Comparison of ENCODE assay signal across 28 cellular contexts in genomic region chr2:51409920-51410319, GRCh38.
"Had no signal": no experiment of that assay in that cellular context is flagged by ENCODE, and none has a peak within 500 bp of the region (broad histone marks: within the 10 kb centered on the region; RNA-seq: fewer than 3 reads in every experiment).

No MANE protein-coding gene starts in this region.

- H3K4me1 Mint-ChIP-seq: activated CD4-positive, alpha-beta memory T cell treated with anti-CD3 and anti-CD28 coated beads, Interleukin-2, amount 10 ng/mL, durations not matched to agents 7 days and 5 days; activated CD4-positive, alpha-beta T cell treated with anti-CD3 and anti-CD28 coated beads, Interleukin-2, amount 10 ng/mL, durations not matched to agents 7 days and 5 days; activated naive CD4-positive, alpha-beta T cell treated with anti-CD3 and anti-CD28 coated beads, Interleukin-2, amount 10 ng/mL, durations not matched to agents 7 days and 5 days; activated naive CD8-positive, alpha-beta T cell treated with anti-CD3 and anti-CD28 coated beads, Interleukin-2, amount 10 ng/mL, durations not matched to agents 7 days and 5 days; T-helper 17 cell had no signal

- ATAC-seq: activated naive CD4-positive, alpha-beta T cell treated with anti-CD3 and anti-CD28 coated beads, Interleukin-2, amount 50 U/mL, for 72 hours; activated T-cell treated with anti-CD3 and anti-CD28 coated beads, Interleukin-2, amount 50 U/mL, for 72 hours; gastroesophageal sphincter; heart right ventricle; T-helper 17 cell had no signal

- H3K27me3 Mint-ChIP-seq: activated CD4-positive, alpha-beta memory T cell treated with anti-CD3 and anti-CD28 coated beads, Interleukin-2, amount 10 ng/mL, durations not matched to agents 7 days and 5 days; activated CD4-positive, alpha-beta T cell treated with anti-CD3 and anti-CD28 coated beads, Interleukin-2, amount 10 ng/mL, durations not matched to agents 7 days and 5 days; activated naive CD4-positive, alpha-beta T cell treated with anti-CD3 and anti-CD28 coated beads, Interleukin-2, amount 10 ng/mL, durations not matched to agents 7 days and 5 days; activated naive CD8-positive, alpha-beta T cell treated with anti-CD3 and anti-CD28 coated beads, Interleukin-2, amount 10 ng/mL, durations not matched to agents 7 days and 5 days; activated T-cell treated with anti-CD3 and anti-CD28 coated beads, Interleukin-2, amount 50 U/mL, for 24 hours; T-helper 17 cell had no signal

- H3K36me3 ChIP-seq: ascending aorta, esophagus squamous epithelium, gastroesophageal sphincter, heart right ventricle had no signal

- H2AFZ ChIP-seq: hepatocyte had no signal

- H3K4me3 ChIP-seq: ascending aorta, esophagus squamous epithelium, gastroesophageal sphincter, heart right ventricle, hepatocyte had no signal

- DNase-seq: activated CD4-positive, alpha-beta memory T cell treated with anti-CD3 and anti-CD28 coated beads, Interleukin-2, amount 10 ng/mL, durations not matched to agents 7 days and 5 days; activated CD4-positive, alpha-beta T cell treated with anti-CD3 and anti-CD28 coated beads for 1 hour; activated CD4-positive, alpha-beta T cell treated with anti-CD3 and anti-CD28 coated beads for 4 hours; activated CD4-positive, alpha-beta T cell treated with anti-CD3 and anti-CD28 coated beads, Interleukin-2, amount 10 ng/mL, durations not matched to agents 7 days and 5 days; activated CD4-positive, alpha-beta T cell treated with anti-CD3 and anti-CD28 coated beads, Interleukin-2, amount 50 U/mL, for 4 hours; activated CD8-positive, alpha-beta memory T cell treated with anti-CD3 and anti-CD28 coated beads, Interleukin-2, amount 50 U/mL, for 48 hours; activated gamma-delta T cell; activated naive CD4-positive, alpha-beta T cell; activated naive CD4-positive, alpha-beta T cell treated with anti-CD3 and anti-CD28 coated beads, Interleukin-2, amount 10 ng/mL, durations not matched to agents 7 days and 5 days; activated naive CD8-positive, alpha-beta T cell treated with anti-CD3 and anti-CD28 coated beads, Interleukin-2, amount 10 ng/mL, durations not matched to agents 7 days and 5 days; activated T-cell treated with anti-CD3 and anti-CD28 coated beads for 4 hours; activated T-cell treated with anti-CD3 and anti-CD28 coated beads, Interleukin-2, amount 50 U/mL, for 24 hours; activated T-cell treated with anti-CD3 and anti-CD28 coated beads, Interleukin-2, amount 50 U/mL, for 72 hours; caudate nucleus; cortex of kidney; dermis blood vessel endothelial cell; effector CD8-positive, alpha-beta T cell; esophagus squamous epithelium; foreskin melanocyte; heart right ventricle; T-helper 17 cell; T1000 had no signal

- H3K4me2 ChIP-seq: hepatocyte had no signal

- H3K36me3 Mint-ChIP-seq: activated naive CD4-positive, alpha-beta T cell treated with anti-CD3 and anti-CD28 coated beads, Interleukin-2, amount 10 ng/mL, durations not matched to agents 7 days and 5 days; activated naive CD4-positive, alpha-beta T cell treated with anti-CD3 and anti-CD28 coated beads, Interleukin-2, amount 50 U/mL, for 72 hours; activated naive CD8-positive, alpha-beta T cell treated with anti-CD3 and anti-CD28 coated beads, Interleukin-2, amount 10 ng/mL, durations not matched to agents 7 days and 5 days had no signal

- H3K79me2 ChIP-seq: hepatocyte had no signal

- H3K27ac Mint-ChIP-seq: activated CD4-positive, alpha-beta memory T cell treated with anti-CD3 and anti-CD28 coated beads, Interleukin-2, amount 10 ng/mL, durations not matched to agents 7 days and 5 days; activated CD4-positive, alpha-beta T cell treated with anti-CD3 and anti-CD28 coated beads, Interleukin-2, amount 10 ng/mL, durations not matched to agents 7 days and 5 days; activated naive CD4-positive, alpha-beta T cell treated with anti-CD3 and anti-CD28 coated beads, Interleukin-2, amount 10 ng/mL, durations not matched to agents 7 days and 5 days; activated naive CD4-positive, alpha-beta T cell treated with anti-CD3 and anti-CD28 coated beads, Interleukin-2, amount 50 U/mL, for 72 hours; activated naive CD8-positive, alpha-beta T cell treated with anti-CD3 and anti-CD28 coated beads, Interleukin-2, amount 10 ng/mL, durations not matched to agents 7 days and 5 days; activated T-cell treated with anti-CD3 and anti-CD28 coated beads, Interleukin-2, amount 50 U/mL, for 24 hours; activated T-cell treated with anti-CD3 and anti-CD28 coated beads, Interleukin-2, amount 50 U/mL, for 72 hours; T-helper 17 cell; T-helper 2 cell treated with Interferon-gamma antibody and Interleukin-4, amounts not matched to agents 5 μg/mL and 100 μg/mL, for 36 hours had no signal

- H3K27ac ChIP-seq: ascending aorta, epithelial cell of prostate, esophagus squamous epithelium, gastroesophageal sphincter, heart right ventricle, hepatocyte had no signal

- H3K4me1 ChIP-seq: ascending aorta, esophagus squamous epithelium, gastroesophageal sphincter, heart right ventricle had no signal

- H3K27me3 ChIP-seq: ascending aorta, esophagus squamous epithelium, gastroesophageal sphincter, heart right ventricle, hepatocyte had no signal

- H3K9me3 ChIP-seq: ascending aorta, esophagus squamous epithelium, gastroesophageal sphincter had no signal

- H3K4me3 Mint-ChIP-seq: activated CD4-positive, alpha-beta memory T cell treated with anti-CD3 and anti-CD28 coated beads, Interleukin-2, amount 10 ng/mL, durations not matched to agents 7 days and 5 days; activated CD4-positive, alpha-beta T cell treated with anti-CD3 and anti-CD28 coated beads, Interleukin-2, amount 10 ng/mL, durations not matched to agents 7 days and 5 days; activated naive CD4-positive, alpha-beta T cell treated with anti-CD3 and anti-CD28 coated beads, Interleukin-2, amount 10 ng/mL, durations not matched to agents 7 days and 5 days; activated naive CD8-positive, alpha-beta T cell treated with anti-CD3 and anti-CD28 coated beads, Interleukin-2, amount 10 ng/mL, durations not matched to agents 7 days and 5 days; activated T-cell treated with anti-CD3 and anti-CD28 coated beads, Interleukin-2, amount 50 U/mL, for 24 hours; activated T-cell treated with anti-CD3 and anti-CD28 coated beads, Interleukin-2, amount 50 U/mL, for 72 hours; T-helper 17 cell; T-helper 2 cell treated with Interferon-gamma antibody and Interleukin-4, amounts not matched to agents 5 μg/mL and 100 μg/mL, for 36 hours had no signal
